2 cellular contexts compared by ENCODE assay signal in genomic region chr21:31248598-31248997, GRCh38.
TF ChIP-seq lines count a peak whose summit lies in the region.

No MANE protein-coding gene starts in this region.

TF ChIP-seq in HepG2, 621 proteins besides CTCF, POLR2A, EP300 and RAD21 (continued from another document):
- TF ChIP-seq FOXP1 (IDR thresholded peaks at IDR 0.05) = no peak
- TF ChIP-seq FOXP1 (CRISPR knock-in tag; IDR thresholded peaks at IDR 0.05) = no peak
- TF ChIP-seq ZNF441 (CRISPR knock-in tag; IDR thresholded peaks at IDR 0.05; ENCODE audit: borderline replicate concordance) = no peak
- TF ChIP-seq HES4 (CRISPR knock-in tag; IDR thresholded peaks at IDR 0.05; ENCODE audit: borderline replicate concordance) = no peak
- TF ChIP-seq MAFF (IDR thresholded peaks at IDR 0.05; ENCODE audit: low read depth, low read length) = 0 out of 2 replicates have a peak, but pooled peaks have one; percentile 10

TF ChIP-seq in K562, 482 proteins besides CTCF, POLR2A, EP300 and RAD21 (continued from another document):
- TF ChIP-seq NFIX (CRISPR knock-in tag; IDR thresholded peaks at IDR 0.05; ENCODE audit: low read depth) (no peak), SIX5 (IDR thresholded peaks at IDR 0.05; ENCODE audit: borderline replicate concordance in 1 of 2, insufficient read depth in 1 of 2, low read depth in 1 of 2, low read length in 2 of 2) (no peak), RAD51 (IDR thresholded peaks at IDR 0.05; ENCODE audit: borderline replicate concordance, low read depth) (no peak), TARDBP (IDR thresholded peaks at IDR 0.05) (no peak), PURB (CRISPR knock-in tag; IDR thresholded peaks at IDR 0.05; ENCODE audit: low read depth) (no peak), ARID1B (IDR thresholded peaks at IDR 0.05) (no peak)
